Comparison of ENCODE assay signal across 2 cellular contexts in genomic region chr6:151380848-151381205, GRCh38.
TF ChIP-seq lines count a peak whose summit lies in the region.

No MANE protein-coding gene starts in this region.

TF ChIP-seq in SK-N-SH treated with all-trans-retinoic acid at 6 μM for 48 hours, 23 proteins besides CTCF, POLR2A, EP300 and RAD21 (continued from another document):
- TF ChIP-seq TSHZ2 (CRISPR knock-in tag; IDR thresholded peaks at IDR 0.05) (no peak), ARNTL (CRISPR knock-in tag; IDR thresholded peaks at IDR 0.05; ENCODE audit: borderline replicate concordance, low read depth) (no peak), ZNF70 (CRISPR knock-in tag; IDR thresholded peaks at IDR 0.05) (no peak), OSR1 (CRISPR knock-in tag; IDR thresholded peaks at IDR 0.05) (no peak), ZFP3 (CRISPR knock-in tag; IDR thresholded peaks at IDR 0.05) (no peak), ZNF8 (CRISPR knock-in tag; IDR thresholded peaks at IDR 0.05) (no peak), CSRNP3 (CRISPR knock-in tag; IDR thresholded peaks at IDR 0.05) (no peak), GLIS3 (CRISPR knock-in tag; IDR thresholded peaks at IDR 0.05) (no peak), POU6F1 (CRISPR knock-in tag; IDR thresholded peaks at IDR 0.05; ENCODE audit: borderline replicate concordance, low read depth) (no peak), RARB (CRISPR knock-in tag; IDR thresholded peaks at IDR 0.05) (no peak), ZFP30 (CRISPR knock-in tag; IDR thresholded peaks at IDR 0.05) (no peak), PATZ1 (CRISPR knock-in tag; IDR thresholded peaks at IDR 0.05; ENCODE audit: borderline replicate concordance) (no peak), ZC3H10 (CRISPR knock-in tag; IDR thresholded peaks at IDR 0.05) (no peak), TCF4 (CRISPR knock-in tag; IDR thresholded peaks at IDR 0.05; ENCODE audit: borderline replicate concordance) (no peak), PPARA (CRISPR knock-in tag; IDR thresholded peaks at IDR 0.05; ENCODE audit: borderline replicate concordance) (no peak)

TF ChIP-seq in SK-N-SH, 30 proteins besides CTCF, POLR2A, EP300 and RAD21 (continued from another document):
- TF ChIP-seq REST (IDR thresholded peaks at IDR 0.05; ENCODE audit: low read depth, low read length), result no peak
